ENCODE assay signal across 8 cellular contexts in genomic region chr5:36877667-36878420, GRCh38. TPM values are rescaled to one million over a fixed set of nuclear protein-coding genes. Genes with fewer than 3 reads are reported as not detected.
DNase-seq lines count a peak whose midpoint lies in the region; ATAC-seq and TF ChIP-seq lines count a peak whose summit lies in the region.

No MANE protein-coding gene starts in this region.

- H3K79me1 ChIP-seq in mesenchymal stem cell (replicated peaks; ENCODE audit: low read length, poor library complexity, severe bottlenecking): no peaks in the 10 kb centered on the region

- no peaks in the 10 kb centered on the region for H3K9me3 Mint-ChIP-seq in CD4-positive, alpha-beta memory T cell
- no peaks in the 10 kb centered on the region for H3K9me3 Mint-ChIP-seq in central memory CD8-positive, alpha-beta T cell

- H4K8ac ChIP-seq in mesenchymal stem cell (ENCODE audit: low read length): peak overlapping the region; percentile 75

- WGBS in mesenchymal stem cell: 9% methylated on average over 2 of the region's 12 CpGs
- 1 to 2% methylated on average over 12 of the region's 12 CpGs for WGBS in upper lobe of left lung, 2 donors

- H3K27me3 Mint-ChIP-seq in CD4-positive, alpha-beta memory T cell: no peaks in the 10 kb centered on the region
- no peaks in the 10 kb centered on the region for H3K27me3 Mint-ChIP-seq in central memory CD8-positive, alpha-beta T cell

- H3K36me3 ChIP-seq in CD4-positive, alpha-beta memory T cell (ENCODE audit: insufficient read depth, low read length): no peaks in the 10 kb centered on the region
- H3K36me3 ChIP-seq in HAP-1 (replicated peaks) (no peaks in the 10 kb centered on the region), mesenchymal stem cell (ENCODE audit: control insufficient read depth in 1 of 2, insufficient read depth in 2 of 2, low read depth in 1 of 2, low read length in 2 of 2) (no peaks in the 10 kb centered on the region), upper lobe of left lung (no peaks in the 10 kb centered on the region)

- in situ Hi-C loops in HAP-1 (cut with MboI; ENCODE audit: low sequenced_read_pairs): loop anchor here (5.0 kb wide), 1 partner anchor 141 kb away; no protein-coding TSS in a partner anchor

- no peak overlapping the region for H2AFZ ChIP-seq in mesenchymal stem cell (ENCODE audit: low read depth, low read length)

- no peak overlapping the region for H3K4ac ChIP-seq in mesenchymal stem cell (ENCODE audit: low read depth in 1 of 2, low read length in 2 of 2)

- H2BK12ac ChIP-seq in mesenchymal stem cell (ENCODE audit: low read length in 2 of 2): no peak overlapping the region

- CTCF ChIA-PET in CD4-positive, alpha-beta memory T cell (lab: Charles Lee; ENCODE audit: partially characterized antibody): interaction anchor here (0.7 to 1.9 kb wide), 4 partner anchors 16 to 74 kb away, joined by 3 to 6 read pairs (median 4); no protein-coding TSS in a partner anchor

- no peaks in the 10 kb centered on the region for H3K27me3 ChIP-seq in CD4-positive, alpha-beta memory T cell (ENCODE audit: insufficient read depth, low read length)
- no peaks in the 10 kb centered on the region for H3K27me3 ChIP-seq in HAP-1 (ENCODE audit: low read depth)
- no peaks in the 10 kb centered on the region for H3K27me3 ChIP-seq in mesenchymal stem cell (ENCODE audit: control insufficient read depth in 1 of 2, insufficient read depth in 1 of 2, low read length in 2 of 2)
- no peaks in the 10 kb centered on the region for H3K27me3 ChIP-seq in upper lobe of left lung

- H3K9ac ChIP-seq in mesenchymal stem cell (ENCODE audit: low read length): peak overlapping the region; percentile 93

- H3K4me3 ChIP-seq in CD4-positive, alpha-beta memory T cell (ENCODE audit: low read length in 2 of 2): peak overlapping the region; percentile 78 to 96
- peak overlapping the region; percentile 79 for H3K4me3 ChIP-seq in HAP-1
- peak overlapping the region; percentile 74 to 89 for H3K4me3 ChIP-seq in mesenchymal stem cell (ENCODE audit: insufficient read depth in 1 of 2, low read depth in 1 of 2, low read length in 2 of 2)
- H3K4me3 ChIP-seq in upper lobe of left lung: peak overlapping the region; percentile 66 to 91 (median 86)

- peaks cover 0 to 22% of the 10 kb centered on the region in 2 donors for H3K36me3 Mint-ChIP-seq in CD4-positive, alpha-beta memory T cell
- peaks cover 30% of the 10 kb centered on the region for H3K36me3 Mint-ChIP-seq in central memory CD8-positive, alpha-beta T cell (ENCODE audit: insufficient read depth)

- peaks cover 36 to 69% (median 44%) of the 10 kb centered on the region in 4 donors for H3K4me1 Mint-ChIP-seq in CD4-positive, alpha-beta memory T cell
- peaks cover 52% of the 10 kb centered on the region for H3K4me1 Mint-ChIP-seq in central memory CD8-positive, alpha-beta T cell

- H4K91ac ChIP-seq in mesenchymal stem cell (ENCODE audit: low read length): no peak overlapping the region

- peak overlapping the region; percentile 92 to 98 (median 95) for H3K27ac Mint-ChIP-seq in CD4-positive, alpha-beta memory T cell
- peak overlapping the region; percentile 98 for H3K27ac Mint-ChIP-seq in central memory CD8-positive, alpha-beta T cell (ENCODE audit: low read depth)

- ATAC-seq in central memory CD8-positive, alpha-beta T cell (replicated peaks; ENCODE audit: extremely low read depth, poor library complexity, severe bottlenecking): no peak
- no peak for ATAC-seq in upper lobe of left lung (ENCODE audit: low FRiP score in 2 of 2)
- no peak for ATAC-seq in HG03039 (IDR thresholded peaks at IDR 0.05; ENCODE audit: unreplicated experiment)

- peak overlapping the region; percentile 93 for H3K27ac ChIP-seq in CD4-positive, alpha-beta memory T cell (ENCODE audit: low read depth, low read length)
- H3K27ac ChIP-seq in mesenchymal stem cell (ENCODE audit: low read length, poor library complexity, severe bottlenecking) (peak overlapping the region; percentile 96), upper lobe of left lung (peak overlapping the region; percentile 94 to 99 (median 98))

- no peak for TF ChIP-seq POLR2A in upper lobe of left lung (IDR thresholded peaks at IDR 0.05)

- no peak overlapping the region for H3K23ac ChIP-seq in mesenchymal stem cell (ENCODE audit: low read length in 2 of 2)

- peak overlapping the region; percentile 67 for H2BK15ac ChIP-seq in mesenchymal stem cell (ENCODE audit: low read depth, poor library complexity, severe bottlenecking)

- peak overlapping the region; percentile 83 to 93 for H3K18ac ChIP-seq in mesenchymal stem cell (ENCODE audit: low read depth in 1 of 2, low read length in 2 of 2)

- no peak for TF ChIP-seq EP300 in upper lobe of left lung (IDR thresholded peaks at IDR 0.05)

- peaks cover 68% of the 10 kb centered on the region for H3K4me1 ChIP-seq in CD4-positive, alpha-beta memory T cell (ENCODE audit: insufficient read depth, low read length)
- H3K4me1 ChIP-seq in HAP-1 (peaks cover 29% of the 10 kb centered on the region), mesenchymal stem cell (ENCODE audit: control insufficient read depth, insufficient read depth, low read depth, low read length) (no peaks in the 10 kb centered on the region), upper lobe of left lung (peaks cover 44 to 62% (median 50%) of the 10 kb centered on the region in 4 donors)

- H2BK120ac ChIP-seq in mesenchymal stem cell (ENCODE audit: low read depth, low read length): no peak overlapping the region

- DNase-seq in CD4-positive, alpha-beta memory T cell: peak; percentile 46 to 67 (median 60)
- DNase-seq in HAP-1 (ENCODE audit: low spot score in 2 of 2) (no peak), NOMO-1 treated with DMSO at 0.1 percent for 48 hours (lab: John Stamatoyannopoulos, UW; ENCODE audit: unreplicated experiment) (peak; percentile 70), mesenchymal stem cell (peak; percentile 68), upper lobe of left lung (peak in 1 of 2 donors; percentile 22), D341Med (ENCODE audit: low spot score) (no peak)
- no peak for DNase-seq in central memory CD8-positive, alpha-beta T cell (ENCODE audit: low spot score in 2 of 2)

- no peaks in the 10 kb centered on the region for H3K9me3 ChIP-seq in CD4-positive, alpha-beta memory T cell (ENCODE audit: control insufficient read depth in 1 of 2, low read length in 2 of 2)
- no peaks in the 10 kb centered on the region for H3K9me3 ChIP-seq in HAP-1
- no peaks in the 10 kb centered on the region for H3K9me3 ChIP-seq in mesenchymal stem cell (ENCODE audit: control insufficient read depth, low read length)
- no peaks in the 10 kb centered on the region for H3K9me3 ChIP-seq in upper lobe of left lung

- H3K4me3 Mint-ChIP-seq in CD4-positive, alpha-beta memory T cell: peak overlapping the region; percentile 89 to 99 (median 94)
- peak overlapping the region; percentile 85 for H3K4me3 Mint-ChIP-seq in central memory CD8-positive, alpha-beta T cell

- H3K14ac ChIP-seq in mesenchymal stem cell (ENCODE audit: low read length in 2 of 2): no peak overlapping the region

- H2BK5ac ChIP-seq in mesenchymal stem cell (ENCODE audit: low read depth, low read length, poor library complexity, severe bottlenecking): peak overlapping the region; percentile 51

- intact Hi-C loops in CD4-positive, alpha-beta memory T cell (cut with micrococcal nuclease): loop anchor here (1.0 to 5.0 kb wide), 3 partner anchors 44 to 493 kb away; partner anchors contain the start of gene NUP155

- no peak for TF ChIP-seq CTCF in upper lobe of left lung (IDR thresholded peaks at IDR 0.05)

- peak overlapping the region; percentile 65 for H3K4me2 ChIP-seq in mesenchymal stem cell (ENCODE audit: low read length, poor library complexity, severe bottlenecking)

- H2AK5ac ChIP-seq in mesenchymal stem cell (ENCODE audit: low read length, severe bottlenecking): no peak overlapping the region

- POLR2A ChIA-PET in CD4-positive, alpha-beta memory T cell (lab: Charles Lee; ENCODE audit: partially characterized antibody): interaction anchor here (1.0 to 3.4 kb wide), 9 partner anchors 9 to 1948 kb away, joined by 3 to 18 read pairs (median 9); partner anchors contain the start of genes DNAJC21, LMBRD2, NUP155 and SKP2

RNA-seq across cellular contexts. Expression of gene NIPBL, which starts 1.3 kb away (rescaled TPM):
- 100 to 1,000 TPM; 106 to 110 TPM for total RNA-seq in CD4-positive, alpha-beta memory T cell
- polyA plus RNA-seq in CD4-positive, alpha-beta memory T cell: 10 to 100 TPM in 1 of 2 donors, 1 to 10 TPM in 1; 3.8 to 43.0 TPM
- 17.2 TPM for polyA plus RNA-seq in mesenchymal stem cell (2013, experiment 1 of 2)
- 15.4 TPM for polyA plus RNA-seq in mesenchymal stem cell (2013, experiment 2 of 2)
- 10 to 100 TPM; 39.2 to 75.2 (median 55.3) TPM for total RNA-seq in upper lobe of left lung

Comparison
In these comparisons a context has a peak if more than half of its experiments do, and no peak if none do; other contexts are left out.
1. DNase-seq: peak in CD4-positive, alpha-beta memory T cell (5 of 5), NOMO-1 treated with DMSO at 0.1 percent for 48 hours (single experiment) and mesenchymal stem cell (single experiment); none in HAP-1 (0 of 2), central memory CD8-positive, alpha-beta T cell (0 of 2) and D341Med (single experiment).
2. Peak in every context shown above with its lines, with median percentiles within 50 percentile points of each other: H3K27ac ChIP-seq and H3K4me3 ChIP-seq.